Comparison of ENCODE assay signal across 1 cellular context in genomic region chr20:61354501-61354900, GRCh38.
TF ChIP-seq lines count a peak whose summit lies in the region.

No MANE protein-coding gene starts in this region.

TF ChIP-seq in IMR-90, 13 proteins besides CTCF, POLR2A, EP300 and RAD21:
- no peak for TF ChIP-seq USF2 (IDR thresholded peaks at IDR 0.05; ENCODE audit: low read depth, low read length)
- no peak for TF ChIP-seq NFE2L2 (IDR thresholded peaks at IDR 0.05; ENCODE audit: low read depth, low read length)
- no peak for TF ChIP-seq SMC3 (IDR thresholded peaks at IDR 0.05; ENCODE audit: low read depth, low read length)
- TF ChIP-seq CHD1 (IDR thresholded peaks at IDR 0.05; ENCODE audit: low read depth, low read length) = no peak
- TF ChIP-seq RCOR1 (IDR thresholded peaks at IDR 0.05; ENCODE audit: insufficient replicate concordance, low read length) = no peak
- TF ChIP-seq BHLHE40 (IDR thresholded peaks at IDR 0.05; ENCODE audit: low read depth, low read length) = no peak
